In genomic region chr20:44327748-44328147, GRCh38 we compare ENCODE assay signal across 10 cellular contexts. TPM values are rescaled to one million over a fixed set of nuclear protein-coding genes. Genes with fewer than 3 reads are reported as not detected.
DNase-seq lines count a peak whose midpoint lies in the region; ATAC-seq and TF ChIP-seq lines count a peak whose summit lies in the region.
"Not testable (repeated sequence)": the region's sequence is repeated elsewhere in the genome, so short reads cannot be mapped to it uniquely, and the experiment has no call there.
"Had no signal": no experiment of that assay in that cellular context is flagged by ENCODE, and none has a peak within 500 bp of the region (broad histone marks: within the 10 kb centered on the region; RNA-seq: fewer than 3 reads in every experiment).

No MANE protein-coding gene starts in this region.

- H3K4me1 Mint-ChIP-seq in CD4-positive, CD25-positive, alpha-beta regulatory T cell; activated T-helper 17 cell treated with anti-CD3 and anti-CD28 coated beads, Interleukin-2, amount 50 U/mL, for 72 hours; effector memory CD8-positive, alpha-beta T cell (ENCODE audit: low read depth in 2 of 2): not testable (repeated sequence)

- H3K9me3 Mint-ChIP-seq in CD4-positive, CD25-positive, alpha-beta regulatory T cell; activated T-helper 17 cell treated with anti-CD3 and anti-CD28 coated beads, Interleukin-2, amount 50 U/mL, for 72 hours; effector memory CD8-positive, alpha-beta T cell: not testable (repeated sequence)

- not testable (repeated sequence) for TF ChIP-seq RAD21 in Ishikawa (IDR thresholded peaks at IDR 0.05; ENCODE audit: low read depth)

- DNase-seq in CD4-positive, CD25-positive, alpha-beta regulatory T cell; effector memory CD8-positive, alpha-beta T cell: not testable (repeated sequence)
- DNase-seq in NCI-H345 (lab: John Stamatoyannopoulos, UW) (peak; percentile 44), RPMI8226 (peak; percentile 26), posterior vena cava (ENCODE audit: low spot score) (peak; percentile 43)

- not testable (repeated sequence) for TF ChIP-seq EP300 in Ishikawa (IDR thresholded peaks at IDR 0.05; ENCODE audit: borderline replicate concordance)

- H3K9me3 ChIP-seq in CD4-positive, CD25-positive, alpha-beta regulatory T cell (ENCODE audit: control insufficient read depth in 2 of 2, low read length in 2 of 2): not testable (repeated sequence)

- peaks cover 19% of the 10 kb centered on the region for H3K27me3 Mint-ChIP-seq in CD4-positive, CD25-positive, alpha-beta regulatory T cell
- peaks cover 14% of the 10 kb centered on the region for H3K27me3 Mint-ChIP-seq in activated T-helper 17 cell treated with anti-CD3 and anti-CD28 coated beads, Interleukin-2, amount 50 U/mL, for 72 hours
- peaks cover 33 to 46% of the 10 kb centered on the region in 2 donors for H3K27me3 Mint-ChIP-seq in effector memory CD8-positive, alpha-beta T cell

- not testable (repeated sequence) for H3K36me3 Mint-ChIP-seq in CD4-positive, CD25-positive, alpha-beta regulatory T cell; activated T-helper 17 cell treated with anti-CD3 and anti-CD28 coated beads, Interleukin-2, amount 50 U/mL, for 72 hours (ENCODE audit: low read depth); effector memory CD8-positive, alpha-beta T cell (ENCODE audit: insufficient read depth)

- not testable (repeated sequence) for ATAC-seq in CD4-positive, CD25-positive, alpha-beta regulatory T cell (ENCODE audit: low read depth in 2 of 2); activated T-helper 17 cell treated with anti-CD3 and anti-CD28 coated beads, Interleukin-2, amount 50 U/mL, for 72 hours (replicated peaks); effector memory CD8-positive, alpha-beta T cell (replicated peaks)

- H3K4me1 ChIP-seq in CD4-positive, CD25-positive, alpha-beta regulatory T cell (ENCODE audit: control insufficient read depth, insufficient read depth, low read length, poor library complexity, severe bottlenecking): not testable (repeated sequence)

- peak overlapping the region in 2 of 4 donors; percentile 48 to 52 for H3K4me3 Mint-ChIP-seq in CD4-positive, CD25-positive, alpha-beta regulatory T cell
- peak overlapping the region; percentile 45 for H3K4me3 Mint-ChIP-seq in activated T-helper 17 cell treated with anti-CD3 and anti-CD28 coated beads, Interleukin-2, amount 50 U/mL, for 72 hours
- H3K4me3 Mint-ChIP-seq in effector memory CD8-positive, alpha-beta T cell: peak overlapping the region; percentile 25 to 57

- not testable (repeated sequence) for H3K27ac ChIP-seq in CD4-positive, CD25-positive, alpha-beta regulatory T cell (ENCODE audit: insufficient read depth, low read length, poor library complexity, severe bottlenecking)

- peak overlapping the region in 2 of 3 donors; percentile 12 to 77 for H3K27ac Mint-ChIP-seq in CD4-positive, CD25-positive, alpha-beta regulatory T cell
- not testable (repeated sequence) for H3K27ac Mint-ChIP-seq in activated T-helper 17 cell treated with anti-CD3 and anti-CD28 coated beads, Interleukin-2, amount 50 U/mL, for 72 hours
- peak overlapping the region in 1 of 2 donors; percentile 47 for H3K27ac Mint-ChIP-seq in effector memory CD8-positive, alpha-beta T cell

- not testable (repeated sequence) for H3K27me3 ChIP-seq in CD4-positive, CD25-positive, alpha-beta regulatory T cell (ENCODE audit: control insufficient read depth, insufficient read depth, low read length)

- H3K36me3 ChIP-seq in CD4-positive, CD25-positive, alpha-beta regulatory T cell (ENCODE audit: control insufficient read depth, insufficient read depth, low read length): not testable (repeated sequence)

- intact Hi-C loops in posterior vena cava (cut with DNase I): not testable (repeated sequence)

- not testable (repeated sequence) for H3K4me3 ChIP-seq in CD4-positive, CD25-positive, alpha-beta regulatory T cell (ENCODE audit: low read depth, low read length)

TF ChIP-seq in Ishikawa, 13 proteins besides CTCF, POLR2A, EP300 and RAD21:
- TF ChIP-seq NFIC (IDR thresholded peaks at IDR 0.05): 0 out of 2 replicates have a peak, but pooled peaks have one; percentile 14

RNA-seq across cellular contexts. Expression of gene R3HDML, which starts 9.1 kb away (rescaled TPM):
- not detected for total RNA-seq in CD4-positive, CD25-positive, alpha-beta regulatory T cell
- not detected for polyA plus RNA-seq in CD4-positive, CD25-positive, alpha-beta regulatory T cell
- not detected for total RNA-seq in activated T-helper 17 cell treated with anti-CD3 and anti-CD28 coated beads, Interleukin-2, amount 50 U/mL, for 72 hours
- total RNA-seq in posterior vena cava: not detected
- total RNA-seq: CD4-positive, alpha-beta T cell; H9; IMR-90 had no signal
- polyA plus RNA-seq: IMR-90 had no signal

RNA-seq across cellular contexts. Expression of gene FITM2, which starts 16.7 kb away (rescaled TPM):
- 4.4 TPM for total RNA-seq in CD4-positive, CD25-positive, alpha-beta regulatory T cell
- 1 to 10 TPM in 2 of 4 donors, under 1 TPM in 2; 0.73 to 2.4 (median 1.0) TPM for polyA plus RNA-seq in CD4-positive, CD25-positive, alpha-beta regulatory T cell
- 1 to 10 TPM; 2.2 TPM for total RNA-seq in activated T-helper 17 cell treated with anti-CD3 and anti-CD28 coated beads, Interleukin-2, amount 50 U/mL, for 72 hours
- total RNA-seq in posterior vena cava: 10 to 100 TPM in 1 of 2 donors, 1 to 10 TPM in 1; 8.0 to 10.6 TPM

RNA-seq across cellular contexts. Expression of gene HNF4A, which starts 27.8 kb away (rescaled TPM):
- total RNA-seq in CD4-positive, CD25-positive, alpha-beta regulatory T cell: not detected
- polyA plus RNA-seq in CD4-positive, CD25-positive, alpha-beta regulatory T cell: not detected
- total RNA-seq in activated T-helper 17 cell treated with anti-CD3 and anti-CD28 coated beads, Interleukin-2, amount 50 U/mL, for 72 hours: not detected
- total RNA-seq in posterior vena cava: not detected
- total RNA-seq: CD4-positive, alpha-beta T cell; H9; IMR-90 had no signal
- polyA plus RNA-seq: IMR-90 had no signal
